16 cellular contexts compared by ENCODE assay signal in the genomic region with DNA sequence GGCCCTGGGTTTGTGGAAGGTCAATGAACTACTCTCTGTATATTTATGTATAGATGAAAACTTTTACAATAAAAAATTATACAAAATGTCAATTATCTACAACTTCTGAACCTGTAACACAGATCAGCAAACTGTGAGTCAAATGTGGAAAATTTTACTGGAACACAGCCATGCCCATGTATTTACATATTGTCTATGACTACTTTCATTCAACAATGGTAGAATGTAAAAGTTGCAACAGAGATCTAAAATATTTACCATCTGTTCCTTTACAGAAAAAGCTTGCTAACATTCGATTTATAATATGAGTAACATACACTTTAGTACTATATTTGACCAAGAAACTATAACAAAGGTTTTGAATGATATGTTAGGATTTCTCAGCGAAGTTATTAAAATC.
DNase-seq lines count a peak whose midpoint lies in the region; ATAC-seq, FAIRE-seq and TF ChIP-seq lines count a peak whose summit lies in the region.
"Had no signal": no experiment of that assay in that cellular context is flagged by ENCODE, and none has a peak within 500 bp of the region (broad histone marks: within the 10 kb centered on the region; RNA-seq: fewer than 3 reads in every experiment).

No MANE protein-coding gene starts in this region.

- H3K27ac ChIP-seq in fibroblast of lung (ENCODE audit: insufficient read depth, low read length) (no peak overlapping the region), pancreas (no peak overlapping the region)
- H3K27ac ChIP-seq: testis had no signal

- H3K9me3 ChIP-seq in fibroblast of lung (ENCODE audit: control insufficient read depth, insufficient read depth, low read depth, low read length) = no peaks in the 10 kb centered on the region
- H3K9me3 ChIP-seq in pancreas = peaks cover 0 to 3% (median 0%) of the 10 kb centered on the region in 4 donors
- H3K9me3 ChIP-seq: testis had no signal

- H3K27me3 ChIP-seq in fibroblast of lung (ENCODE audit: control insufficient read depth, insufficient read depth, low read length) = no peaks in the 10 kb centered on the region
- no peaks in the 10 kb centered on the region for H3K27me3 ChIP-seq in pancreas
- H3K27me3 ChIP-seq: testis had no signal

- intact Hi-C loops in pancreas (cut with DNase I) = no loop called here

- H3K9ac ChIP-seq in fibroblast of lung (ENCODE audit: insufficient read depth, low read length) = no peak overlapping the region

- H3K4me3 ChIP-seq in LNCaP clone FGC (ENCODE audit: low read depth, low read length) (no peak overlapping the region), fibroblast of lung (replicated peaks in 1 of 4; ENCODE audit: control extremely low read depth in 1 of 4, insufficient read depth in 1 of 4, low read depth in 3 of 4, low read length in 4 of 4) (no peak overlapping the region), pancreas (no peak overlapping the region)
- H3K4me3 ChIP-seq: testis had no signal

- no peak overlapping the region for H2AFZ ChIP-seq in fibroblast of lung (ENCODE audit: low read length)

- no peaks in the 10 kb centered on the region for H3K36me3 ChIP-seq in fibroblast of lung (ENCODE audit: control insufficient read depth, insufficient read depth, low read length)
- H3K36me3 ChIP-seq in pancreas = peaks cover 0 to 8% (median 0%) of the 10 kb centered on the region in 3 donors

- WGBS in pancreas, 2 donors = 81 to 86% methylated on average over 2 of the region's 2 CpGs

- no peak for TF ChIP-seq CTCF in LNCaP clone FGC (IDR thresholded peaks at IDR 0.05; ENCODE audit: control insufficient read depth, extremely low read depth, insufficient read depth)
- no peak for TF ChIP-seq CTCF in fibroblast of lung (conservative IDR thresholded peaks at IDR 0.05 in 1 of 2, IDR thresholded peaks at IDR 0.05 in 1 of 2; ENCODE audit: low read depth in 1 of 2, low read length in 2 of 2)
- no peak for TF ChIP-seq CTCF in pancreas (IDR thresholded peaks at IDR 0.05)

- FAIRE-seq in pancreas (lab: Jason Lieb, UNC) = no peak

- DNase-seq in LNCaP clone FGC (ENCODE audit: low read depth) (peak; percentile 45), amniotic epithelial cell (ENCODE audit: low read depth) (peak; percentile 21), fibroblast of lung (ENCODE audit: low read depth in 2 of 2) (peak; percentile 43 to 50), pancreas (no peak), NCI-H2227 treated with DMSO at 0.1 percent for 48 hours (lab: John Stamatoyannopoulos, UW) (no peak), NCI-H1105 (lab: John Stamatoyannopoulos, UW) (no peak)
- no peak for DNase-seq in NK-92 treated with Interleukin-12 subunit alpha and Interleukin-12 subunit beta, amount 100 ng/mL, for 24 hours (lab: John Stamatoyannopoulos, UW)
- DNase-seq: activated CD4-positive, alpha-beta memory T cell treated with anti-CD3 and anti-CD28 coated beads, Interleukin-2, amount 10 ng/mL, durations not matched to agents 7 days and 5 days; activated naive CD4-positive, alpha-beta T cell treated with anti-CD3 and anti-CD28 coated beads, Interleukin-2, amount 10 ng/mL, durations not matched to agents 7 days and 5 days; activated T-cell treated with anti-CD3 and anti-CD28 coated beads, Interleukin-2, amount 50 U/mL, for 1 hour; dermis blood vessel endothelial cell; hippocampal formation; NCI-H187; SHP77 treated with DMSO at 0.1 percent for 48 hours; T-helper 17 cell; testis had no signal

- no peaks in the 10 kb centered on the region for H3K79me2 ChIP-seq in fibroblast of lung (ENCODE audit: control insufficient read depth, insufficient read depth, low read length)

- ATAC-seq in pancreas = peak; percentile 55 to 82 (median 68)
- ATAC-seq: T-helper 17 cell had no signal

- H4K20me1 ChIP-seq in fibroblast of lung (ENCODE audit: control insufficient read depth, extremely low read depth, insufficient read depth, low read length) = no peaks in the 10 kb centered on the region

- H3K4me1 ChIP-seq in fibroblast of lung (ENCODE audit: control insufficient read depth, extremely low read depth, insufficient read depth, low read length) = no peaks in the 10 kb centered on the region
- no peaks in the 10 kb centered on the region for H3K4me1 ChIP-seq in pancreas
- H3K4me1 ChIP-seq: testis had no signal

- no peak overlapping the region for H3K4me2 ChIP-seq in fibroblast of lung (ENCODE audit: extremely low read depth, insufficient read depth, low read length)

Comparison
In these comparisons a context has a peak if more than half of its experiments do, and no peak if none do; other contexts are left out.
1. DNase-seq: peak in LNCaP clone FGC (single experiment), amniotic epithelial cell (single experiment) and fibroblast of lung (2 of 2); none in pancreas (0 of 6), NCI-H2227 treated with DMSO at 0.1 percent for 48 hours (single experiment), NCI-H1105 (single experiment) and NK-92 treated with Interleukin-12 subunit alpha and Interleukin-12 subunit beta, amount 100 ng/mL, for 24 hours (single experiment).